Comparison of ENCODE assay signal across 15 cellular contexts in the genomic region with DNA sequence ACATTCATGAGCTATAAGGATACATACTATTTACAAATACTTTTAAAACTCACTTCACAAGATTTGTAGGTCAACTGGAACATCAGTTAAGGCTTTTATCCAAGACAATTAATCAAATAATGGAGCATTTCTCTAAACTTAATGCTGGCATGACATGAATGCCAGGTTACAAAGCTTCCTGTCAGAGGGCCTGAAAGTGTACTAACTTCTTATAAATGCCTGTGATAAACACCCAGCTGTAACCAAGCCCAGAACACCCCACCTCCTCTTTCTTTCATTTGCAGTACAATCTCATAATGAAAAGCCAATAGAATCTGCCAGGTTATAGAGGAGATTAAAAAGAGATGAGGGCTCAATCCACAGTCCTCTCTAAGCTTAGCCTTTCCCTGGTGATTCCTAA.
DNase-seq lines count a peak whose midpoint lies in the region; ATAC-seq, FAIRE-seq and TF ChIP-seq lines count a peak whose summit lies in the region.
"Had no signal": no experiment of that assay in that cellular context is flagged by ENCODE, and none has a peak within 500 bp of the region (broad histone marks: within the 10 kb centered on the region; RNA-seq: fewer than 3 reads in every experiment).

No MANE protein-coding gene starts in this region.

- no peak for DNase-seq in natural killer cell treated with Interleukin-12 subunit alpha and Interleukin-12 subunit beta and Interleukin-15 and Interleukin-18, amount 100 ng/mL, for 72 hours (ENCODE audit: low spot score)
- DNase-seq in natural killer cell (no peak), NCI-H82 treated with DMSO at 0.1 percent for 48 hours (lab: John Stamatoyannopoulos, UW; ENCODE audit: unreplicated experiment) (peak; percentile 1), memory B cell (ENCODE audit: low spot score in 2 of 2) (no peak), HTR-8/SVneo (ENCODE audit: insufficient read length, low spot score) (no peak), HK-2 (ENCODE audit: unreplicated experiment) (no peak)
- DNase-seq: BE2C; CD4-positive, alpha-beta memory T cell; DMS79; GOT3; H9 had no signal

- intact Hi-C loops in natural killer cell (cut with micrococcal nuclease) = loop anchor here (10.0 kb wide), 2 partner anchors 212 to 1752 kb away; no protein-coding TSS in a partner anchor

- peak overlapping the region; percentile 70 to 72 for H3K27ac Mint-ChIP-seq in natural killer cell treated with Interleukin-12 subunit alpha and Interleukin-12 subunit beta and Interleukin-15 and Interleukin-18, amount 100 ng/mL, for 72 hours
- H3K27ac Mint-ChIP-seq in natural killer cell (no peak overlapping the region), memory B cell (peak overlapping the region; percentile 95)

- no peak for FAIRE-seq in HTR-8/SVneo (lab: Jason Lieb, UNC)
- FAIRE-seq: GM12878, GM18507 had no signal

- TF ChIP-seq CTCF in natural killer cell (IDR thresholded peaks at IDR 0.05) = no peak

- H3K9me3 Mint-ChIP-seq in natural killer cell treated with Interleukin-12 subunit alpha and Interleukin-12 subunit beta and Interleukin-15 and Interleukin-18, amount 100 ng/mL, for 72 hours = no peaks in the 10 kb centered on the region
- H3K9me3 Mint-ChIP-seq in natural killer cell = no peaks in the 10 kb centered on the region
- no peaks in the 10 kb centered on the region for H3K9me3 Mint-ChIP-seq in memory B cell
- H3K9me3 Mint-ChIP-seq: CD4-positive, alpha-beta memory T cell; H9 had no signal

- peak overlapping the region; percentile 38 for H3K4me3 Mint-ChIP-seq in natural killer cell treated with Interleukin-12 subunit alpha and Interleukin-12 subunit beta and Interleukin-15 and Interleukin-18, amount 100 ng/mL, for 72 hours
- no peak overlapping the region for H3K4me3 Mint-ChIP-seq in natural killer cell
- no peak overlapping the region for H3K4me3 Mint-ChIP-seq in memory B cell
- H3K4me3 Mint-ChIP-seq: H9 had no signal

- H3K27me3 Mint-ChIP-seq in natural killer cell treated with Interleukin-12 subunit alpha and Interleukin-12 subunit beta and Interleukin-15 and Interleukin-18, amount 100 ng/mL, for 72 hours = peaks cover 0 to 2% of the 10 kb centered on the region in 2 donors
- peaks cover 2 to 6% of the 10 kb centered on the region in 2 donors for H3K27me3 Mint-ChIP-seq in natural killer cell (ENCODE audit: low read depth in 2 of 2)
- H3K27me3 Mint-ChIP-seq in memory B cell = no peaks in the 10 kb centered on the region

- H3K4me1 Mint-ChIP-seq in natural killer cell treated with Interleukin-12 subunit alpha and Interleukin-12 subunit beta and Interleukin-15 and Interleukin-18, amount 100 ng/mL, for 72 hours (ENCODE audit: low read depth in 2 of 2) = peaks cover 40 to 56% of the 10 kb centered on the region in 2 donors
- H3K4me1 Mint-ChIP-seq in natural killer cell = peaks cover 25 to 33% of the 10 kb centered on the region in 2 donors
- H3K4me1 Mint-ChIP-seq in memory B cell = peaks cover 48% of the 10 kb centered on the region

- H3K36me3 Mint-ChIP-seq in natural killer cell treated with Interleukin-12 subunit alpha and Interleukin-12 subunit beta and Interleukin-15 and Interleukin-18, amount 100 ng/mL, for 72 hours = no peaks in the 10 kb centered on the region
- no peaks in the 10 kb centered on the region for H3K36me3 Mint-ChIP-seq in natural killer cell
- H3K36me3 Mint-ChIP-seq in memory B cell = peaks cover 18% of the 10 kb centered on the region
- H3K36me3 Mint-ChIP-seq: CD4-positive, alpha-beta memory T cell had no signal

- ATAC-seq in natural killer cell treated with Interleukin-12 subunit alpha and Interleukin-12 subunit beta and Interleukin-15 and Interleukin-18, amount 100 ng/mL, for 72 hours = no peak
- ATAC-seq in natural killer cell (no peak), memory B cell (ENCODE audit: low read depth) (no peak), GM18511 (IDR thresholded peaks at IDR 0.05; ENCODE audit: unreplicated experiment) (no peak), GM18868 (IDR thresholded peaks at IDR 0.05; ENCODE audit: unreplicated experiment) (no peak)
- ATAC-seq: GM12878 had no signal

Comparison
In these comparisons a context has a peak if more than half of its experiments do, and no peak if none do; other contexts are left out.
1. H3K27ac Mint-ChIP-seq: peak in natural killer cell treated with Interleukin-12 subunit alpha and Interleukin-12 subunit beta and Interleukin-15 and Interleukin-18, amount 100 ng/mL, for 72 hours (2 of 2) and memory B cell (single experiment); none in natural killer cell (0 of 2).